Comparison of ENCODE assay signal across 1 cellular context in the genomic region with DNA sequence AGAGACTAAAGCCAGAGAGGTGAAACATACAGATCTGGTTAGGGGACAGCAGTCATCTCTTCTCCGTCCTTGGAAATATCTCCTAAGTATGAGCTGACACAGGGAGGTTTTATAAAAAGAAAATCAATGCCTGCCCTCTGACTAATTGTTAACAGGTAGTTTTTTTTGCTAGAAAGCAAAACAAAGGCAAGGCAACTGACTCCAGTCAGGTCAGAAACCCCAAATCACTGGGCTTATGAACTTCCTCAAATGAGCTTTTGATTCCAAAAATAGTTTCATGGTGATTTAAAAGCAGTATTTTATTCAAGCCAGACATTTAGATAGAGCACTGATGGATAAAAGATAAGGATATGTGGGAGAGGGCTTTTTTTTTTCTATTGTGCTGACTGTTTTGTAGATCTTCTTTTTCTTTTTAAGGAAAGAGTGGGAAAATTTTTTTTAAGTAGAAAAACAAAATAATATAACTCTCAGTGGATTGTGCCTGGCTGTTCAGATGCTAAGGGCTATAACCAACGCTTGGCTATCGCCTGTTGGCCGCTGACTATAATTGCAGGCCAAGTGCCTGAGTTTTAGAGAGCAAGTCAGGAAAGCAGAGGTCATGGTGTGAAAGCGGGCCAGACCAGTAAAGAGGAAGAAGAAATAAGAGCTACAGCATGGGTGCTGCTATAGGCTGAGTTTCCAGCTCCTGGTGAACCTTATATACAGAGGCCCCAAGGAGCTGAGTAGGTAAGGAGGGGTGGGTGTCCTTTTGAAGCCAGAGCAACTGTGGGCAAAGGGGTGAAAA.
TF ChIP-seq lines count a peak whose summit lies in the region.

No MANE protein-coding gene starts in this region.

TF ChIP-seq in HepG2, 621 proteins besides CTCF, POLR2A, EP300 and RAD21:
- TF ChIP-seq BCL6 (CRISPR knock-in tag; IDR thresholded peaks at IDR 0.05) (peak; percentile 25; the same call in 1 of the 2 replicates), SP1 (IDR thresholded peaks at IDR 0.05) (no peak), SP1 (CRISPR knock-in tag; IDR thresholded peaks at IDR 0.05) (no peak), SP140L (CRISPR knock-in tag; IDR thresholded peaks at IDR 0.05; ENCODE audit: borderline replicate concordance) (no peak), CCAR2 (optimal IDR thresholded peaks at IDR 0.05; ENCODE audit: low read depth, low read length) (no peak), ZIK1 (CRISPR knock-in tag; IDR thresholded peaks at IDR 0.05; ENCODE audit: borderline replicate concordance, low read depth) (no peak), ELF4 (CRISPR knock-in tag; IDR thresholded peaks at IDR 0.05; ENCODE audit: borderline replicate concordance) (no peak), ZNF772 (CRISPR knock-in tag; IDR thresholded peaks at IDR 0.05) (no peak)
- TF ChIP-seq, protein P1, sequence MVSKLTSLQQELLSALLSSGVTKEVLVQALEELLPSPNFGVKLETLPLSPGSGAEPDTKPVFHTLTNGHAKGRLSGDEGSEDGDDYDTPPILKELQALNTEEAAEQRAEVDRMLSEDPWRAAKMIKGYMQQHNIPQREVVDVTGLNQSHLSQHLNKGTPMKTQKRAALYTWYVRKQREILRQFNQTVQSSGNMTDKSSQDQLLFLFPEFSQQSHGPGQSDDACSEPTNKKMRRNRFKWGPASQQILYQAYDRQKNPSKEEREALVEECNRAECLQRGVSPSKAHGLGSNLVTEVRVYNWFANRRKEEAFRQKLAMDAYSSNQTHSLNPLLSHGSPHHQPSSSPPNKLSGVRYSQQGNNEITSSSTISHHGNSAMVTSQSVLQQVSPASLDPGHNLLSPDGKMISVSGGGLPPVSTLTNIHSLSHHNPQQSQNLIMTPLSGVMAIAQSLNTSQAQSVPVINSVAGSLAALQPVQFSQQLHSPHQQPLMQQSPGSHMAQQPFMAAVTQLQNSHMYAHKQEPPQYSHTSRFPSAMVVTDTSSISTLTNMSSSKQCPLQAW (CRISPR knock-in tag; IDR thresholded peaks at IDR 0.05), result no peak
- TF ChIP-seq, protein P2, sequence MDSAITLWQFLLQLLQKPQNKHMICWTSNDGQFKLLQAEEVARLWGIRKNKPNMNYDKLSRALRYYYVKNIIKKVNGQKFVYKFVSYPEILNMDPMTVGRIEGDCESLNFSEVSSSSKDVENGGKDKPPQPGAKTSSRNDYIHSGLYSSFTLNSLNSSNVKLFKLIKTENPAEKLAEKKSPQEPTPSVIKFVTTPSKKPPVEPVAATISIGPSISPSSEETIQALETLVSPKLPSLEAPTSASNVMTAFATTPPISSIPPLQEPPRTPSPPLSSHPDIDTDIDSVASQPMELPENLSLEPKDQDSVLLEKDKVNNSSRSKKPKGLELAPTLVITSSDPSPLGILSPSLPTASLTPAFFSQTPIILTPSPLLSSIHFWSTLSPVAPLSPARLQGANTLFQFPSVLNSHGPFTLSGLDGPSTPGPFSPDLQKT (CRISPR knock-in tag; IDR thresholded peaks at IDR 0.05; ENCODE audit: borderline replicate concordance), result no peak
